In genomic region chr3:128489860-128490649, GRCh38 we compare ENCODE assay signal across 1 cellular context.
A peak's percentile ranks its signal among the peaks of the same experiment; 100 is the strongest.
TF ChIP-seq lines count a peak whose summit lies in the region.

No MANE protein-coding gene starts in this region.

TF ChIP-seq in K562, 482 proteins besides CTCF, POLR2A, EP300 and RAD21 (continued from another document):
- TF ChIP-seq RBFOX2 (IDR thresholded peaks at IDR 0.05; ENCODE audit: low read depth, low read length) (peak; percentile 69), AFF4 (CRISPR knock-in tag; IDR thresholded peaks at IDR 0.05) (peak; percentile 72), ETV6 (IDR thresholded peaks at IDR 0.05; ENCODE audit: borderline replicate concordance in 1 of 2, low read depth in 2 of 2, low read length in 1 of 2) (no peak), ETV6 (CRISPR knock-in tag; IDR thresholded peaks at IDR 0.05; ENCODE audit: borderline replicate concordance) (no peak), TGIF2 (CRISPR knock-in tag; IDR thresholded peaks at IDR 0.05) (0 out of 2 replicates have a peak, but pooled peaks have one; percentile 18), RBBP5 (IDR thresholded peaks at IDR 0.05; ENCODE audit: borderline replicate concordance, insufficient read depth, low read length, poor library complexity, severe bottlenecking) (peak; percentile 88), PHF21A (IDR thresholded peaks at IDR 0.05; ENCODE audit: borderline replicate concordance, low read depth) (no peak), HNRNPLL (IDR thresholded peaks at IDR 0.05; ENCODE audit: low read depth, low read length, poor library complexity, severe bottlenecking) (peak; percentile 74), STAT6 (CRISPR knock-in tag; IDR thresholded peaks at IDR 0.05) (no peak), MLLT1 (IDR thresholded peaks at IDR 0.05) (peak in 1 of 2 experiments; percentile 1; a peak in 1 of 4 replicates), TAF1 (IDR thresholded peaks at IDR 0.05; ENCODE audit: control insufficient read depth, extremely low read depth, insufficient read depth, low read length, severe bottlenecking) (peak; percentile 40), HNRNPUL1 (IDR thresholded peaks at IDR 0.05; ENCODE audit: low read length) (no peak), YY1 (IDR thresholded peaks at IDR 0.05; ENCODE audit: borderline replicate concordance in 1 of 3, control insufficient read depth in 1 of 3, extremely low read depth in 1 of 3, insufficient read depth in 3 of 3, insufficient read length in 1 of 3, insufficient replicate concordance in 2 of 3, low read depth in 1 of 3, low read length in 2 of 3) (peak in 1 of 3 experiments; percentile 8), ZBED1 (IDR thresholded peaks at IDR 0.05) (0 out of 2 replicates have a peak, but pooled peaks have one; percentile 29), TFAP4 (CRISPR knock-in tag; IDR thresholded peaks at IDR 0.05; ENCODE audit: borderline replicate concordance) (peak; percentile 34), ETV1 (tag; conservative IDR thresholded peaks at IDR 0.05; ENCODE audit: low read depth) (0 out of 2 replicates have a peak, but pooled peaks have one; percentile 13), SIN3A (IDR thresholded peaks at IDR 0.05; ENCODE audit: borderline replicate concordance in 2 of 2, control insufficient read depth in 1 of 2, low read depth in 2 of 2, low read length in 2 of 2) (peak; percentile 20 to 33; a peak in 2 of 4 replicates), POLR2G (IDR thresholded peaks at IDR 0.05; ENCODE audit: low read depth, low read length) (peak; percentile 52)
TF ChIP-seq in K562: peak in this region for 19.
